ENCODE assay signal across 25 cellular contexts in the genomic region with DNA sequence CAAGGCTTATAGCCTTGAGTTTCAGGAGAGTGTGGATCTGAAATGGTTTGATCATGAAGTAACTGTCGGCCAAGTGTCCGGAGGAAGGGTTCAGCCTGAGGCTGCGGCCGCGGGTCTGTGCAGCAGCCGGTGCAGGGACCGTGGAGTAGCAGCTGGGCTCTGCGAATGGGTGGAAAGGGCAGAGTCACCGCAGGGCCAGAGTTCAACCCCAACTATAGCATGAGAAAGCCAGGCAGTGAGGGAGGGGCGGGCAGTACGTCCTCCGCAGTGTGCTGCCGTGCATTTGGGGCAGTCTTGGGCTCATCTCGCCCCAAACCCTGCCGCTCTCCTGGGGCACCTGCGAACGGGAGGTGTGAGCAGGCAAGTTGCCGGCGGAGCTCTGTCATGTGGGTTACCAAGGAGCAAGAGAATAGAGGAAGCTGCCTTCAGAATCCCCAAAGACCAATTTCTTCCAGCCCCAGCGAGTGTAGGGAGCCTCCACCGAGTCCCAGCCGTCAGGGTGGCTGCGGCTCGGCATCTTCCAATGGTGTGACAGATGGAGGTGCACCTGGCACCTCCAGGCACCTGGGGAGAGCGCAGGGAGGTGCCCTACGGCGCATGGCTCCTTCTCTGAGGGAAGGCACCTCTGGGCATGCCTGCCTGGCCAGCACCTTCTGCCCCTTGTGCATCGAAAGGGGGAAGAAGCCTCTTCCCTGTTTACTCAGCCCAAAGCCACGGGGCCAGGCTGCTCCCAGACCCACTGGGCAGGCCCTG.
DNase-seq lines count a peak whose midpoint lies in the region; ATAC-seq, FAIRE-seq and TF ChIP-seq lines count a peak whose summit lies in the region.
"Had no signal": no experiment of that assay in that cellular context is flagged by ENCODE, and none has a peak within 500 bp of the region (broad histone marks: within the 10 kb centered on the region; RNA-seq: fewer than 3 reads in every experiment).

No MANE protein-coding gene starts in this region.

- H3K4me1 Mint-ChIP-seq in brain = peaks cover 53% of the 10 kb centered on the region

- in situ Hi-C loops in HepG2 (cut with HindIII; ENCODE audit: extremely low pct_ligation_motif_present, low pct_unique_long_range_greater_than_20kb) = loop anchor here (25.0 kb wide), 1 partner anchor 320 kb away; no protein-coding TSS in a partner anchor

- peak overlapping the region in 1 of 5 experiments; percentile 36 for H3K4me3 Mint-ChIP-seq in brain
- H3K4me3 Mint-ChIP-seq: H9 had no signal

- peaks cover 7 to 67% of the 10 kb centered on the region in 2 experiments for H3K27me3 ChIP-seq in HepG2 (ENCODE audit: control insufficient read depth in 1 of 2, insufficient read depth in 2 of 2, low read length in 2 of 2)
- peaks cover 0 to 3% of the 10 kb centered on the region in 2 donors for H3K27me3 ChIP-seq in small intestine (ENCODE audit: control insufficient read depth in 2 of 2, insufficient read depth in 2 of 2, low read length in 2 of 2)

- no peak for TF ChIP-seq POLR2A in HepG2 (IDR thresholded peaks at IDR 0.05; ENCODE audit: insufficient read depth in 1 of 2, low read depth in 2 of 2, low read length in 2 of 2)

- no peaks in the 10 kb centered on the region for H3K36me3 Mint-ChIP-seq in brain

- no peak overlapping the region for H2AFZ ChIP-seq in HepG2 (ENCODE audit: low read length)
- H2AFZ ChIP-seq: GM23248 had no signal

- TF ChIP-seq CTCF in brain (conservative IDR thresholded peaks at IDR 0.05) (no peak), HepG2 (CRISPR knock-in tag; IDR thresholded peaks at IDR 0.05) (no peak)

- H4K20me1 ChIP-seq in HepG2 (ENCODE audit: insufficient read depth, low read length) = no peaks in the 10 kb centered on the region

- H3K9me3 ChIP-seq in HepG2 (ENCODE audit: low read length) (no peaks in the 10 kb centered on the region), small intestine (ENCODE audit: control insufficient read depth, low read depth) (no peaks in the 10 kb centered on the region)

- peaks cover 0 to 2% (median 0%) of the 10 kb centered on the region in 5 experiments for H3K9me3 Mint-ChIP-seq in brain

- peak; percentile 97 for ATAC-seq in HepG2
- no peak for ATAC-seq in HG02981 (IDR thresholded peaks at IDR 0.05; ENCODE audit: unreplicated experiment)
- ATAC-seq: Panc1 had no signal

- peak overlapping the region; percentile 91 for H3K4me2 ChIP-seq in HepG2 (ENCODE audit: low read depth, low read length)
- H3K4me2 ChIP-seq: KMS-11 had no signal

- CTCF ChIA-PET in HepG2 (lab: Yijun Ruan, JAX; ENCODE audit: low intra/inter-chr PET ratio, low total read pairs) = no interaction called here

- 2% methylated on average over 16 of the region's 29 CpGs for WGBS in HepG2 (ENCODE audit: low lambda C conversion rate)
- 24 to 66% (median 52%) methylated on average over 29 of the region's 29 CpGs for WGBS in small intestine, 3 donors

- intact Hi-C loops in HepG2 (cut with micrococcal nuclease; ENCODE audit: unreplicated experiment) = no loop called here

- no peaks in the 10 kb centered on the region for H3K79me2 ChIP-seq in HepG2 (ENCODE audit: insufficient read depth, low read length)

- no peak overlapping the region for H3K9ac ChIP-seq in HepG2 (ENCODE audit: insufficient read depth, low read depth, low read length)
- H3K9ac ChIP-seq: GM23248, KMS-11 had no signal

- TF ChIP-seq EP300 in HepG2 (IDR thresholded peaks at IDR 0.05; ENCODE audit: low read depth in 2 of 2, low read length in 2 of 2) = no peak
- no peak for TF ChIP-seq EP300 in HepG2 (CRISPR knock-in tag; IDR thresholded peaks at IDR 0.05; ENCODE audit: borderline replicate concordance)

- peaks cover 32% of the 10 kb centered on the region for H3K4me1 ChIP-seq in HepG2 (ENCODE audit: insufficient read depth, low read length)
- peaks cover 0 to 3% of the 10 kb centered on the region in 2 donors for H3K4me1 ChIP-seq in small intestine (ENCODE audit: control insufficient read depth in 2 of 2, insufficient read depth in 1 of 2, low read depth in 1 of 2, low read length in 1 of 2)

- no peak for TF ChIP-seq RAD21 in HepG2 (CRISPR knock-in tag; IDR thresholded peaks at IDR 0.05)

- BruUV-seq in HepG2 (replicated peaks; lab: Mats Ljungman, UMichigan) = no TSS peak

- H3K36me3 ChIP-seq in HepG2 (replicated peaks in 1 of 2; ENCODE audit: control insufficient read depth in 1 of 2, insufficient read depth in 2 of 2, low read length in 2 of 2) (no peaks in the 10 kb centered on the region), small intestine (ENCODE audit: control insufficient read depth in 2 of 2, insufficient read depth in 2 of 2, low read length in 2 of 2) (no peaks in the 10 kb centered on the region)

- H3K27ac ChIP-seq in HepG2 (ENCODE audit: extremely low read length, insufficient read depth, low read length) (no peak overlapping the region), small intestine (ENCODE audit: low read depth in 1 of 2, low read length in 1 of 2) (no peak overlapping the region)
- H3K27ac ChIP-seq: GM23248, KMS-11, RWPE1 had no signal

- peak in 2 of 3 experiments; percentile 33 to 36 for DNase-seq in NCI-H1417 (lab: John Stamatoyannopoulos, UW)
- DNase-seq in NCI-H1417 treated with DMSO at 0.1 percent for 48 hours (lab: John Stamatoyannopoulos, UW) = no peak
- peak; percentile 18 for DNase-seq in HepG2 (ENCODE audit: low spot score)
- DNase-seq in small intestine = peak; percentile 40
- no peak for DNase-seq in AG08396 (ENCODE audit: low spot score)
- DNase-seq in OCI-M1 (lab: John Stamatoyannopoulos, UW) = no peak
- DNase-seq: 8988T, ACHN, DMS153, GM23248, H9, MM.1S, NCI-H1092, NCI-H1436 treated with DMSO at 0.1 percent for 48 hours, NCI-H187 treated with DMSO at 0.1 percent for 48 hours, NCI-H446, NCI-H524 treated with DMSO at 0.1 percent for 48 hours, SHP77 treated with DMSO at 0.1 percent for 48 hours had no signal

- H3K4me3 ChIP-seq in HepG2 (replicated peaks in 1 of 3; ENCODE audit: insufficient read depth in 1 of 3, low read depth in 2 of 3, low read length in 3 of 3) (peak overlapping the region; percentile 6 to 62 (median 32); a peak in 5 of 6 replicates), small intestine (ENCODE audit: low read depth in 1 of 2, low read length in 2 of 2) (no peak overlapping the region)
- H3K4me3 ChIP-seq: GM23248 had no signal

- no peaks in the 10 kb centered on the region for H3K27me3 Mint-ChIP-seq in brain

- POLR2A ChIA-PET in HepG2 (lab: Yijun Ruan, JAX) = no interaction called here

- no peak for FAIRE-seq in HepG2 (lab: Jason Lieb, UNC)
- FAIRE-seq in small intestine (lab: Jason Lieb, UNC) = no peak
- FAIRE-seq: GM18507, HTR-8/SVneo had no signal

- H3K27ac Mint-ChIP-seq in brain = peak overlapping the region in 4 of 5 experiments; percentile 42 to 86 (median 78)
- H3K27ac Mint-ChIP-seq: H9 had no signal

TF ChIP-seq in HepG2, 621 proteins besides CTCF, POLR2A, EP300 and RAD21 (continues in another document):
- TF ChIP-seq DNMT1 (CRISPR knock-in tag; IDR thresholded peaks at IDR 0.05) (0 out of 2 replicates have a peak, but pooled peaks have one; percentile 16), KMT2B (CRISPR knock-in tag; IDR thresholded peaks at IDR 0.05) (no peak), RXRA (CRISPR knock-in tag; IDR thresholded peaks at IDR 0.05) (0 out of 2 replicates have a peak, but pooled peaks have one; percentile 25), HNF4G (IDR thresholded peaks at IDR 0.05; ENCODE audit: borderline replicate concordance, low read depth, low read length) (peak; percentile 44; the same call in 1 of the 2 replicates), HNF4G (CRISPR knock-in tag; IDR thresholded peaks at IDR 0.05; ENCODE audit: borderline replicate concordance, low read depth) (no peak), ZBTB7A (CRISPR knock-in tag; IDR thresholded peaks at IDR 0.05) (0 out of 2 replicates have a peak, but pooled peaks have one; percentile 49), PHF20 (CRISPR knock-in tag; IDR thresholded peaks at IDR 0.05) (no peak), ZMYM2 (CRISPR knock-in tag; IDR thresholded peaks at IDR 0.05) (0 out of 2 replicates have a peak, but pooled peaks have one; percentile 18), MAZ (IDR thresholded peaks at IDR 0.05; ENCODE audit: borderline replicate concordance, low read depth, low read length) (no peak), MAZ (CRISPR knock-in tag; IDR thresholded peaks at IDR 0.05; ENCODE audit: low read depth) (0 out of 2 replicates have a peak, but pooled peaks have one; percentile 42), ZFP36L1 (CRISPR knock-in tag; IDR thresholded peaks at IDR 0.05) (no peak), SALL1 (CRISPR knock-in tag; IDR thresholded peaks at IDR 0.05) (peak; percentile 33; the same call in 1 of the 2 replicates), CBFB (CRISPR knock-in tag; IDR thresholded peaks at IDR 0.05) (peak; percentile 33; the same call in 1 of the 2 replicates), SAP130 (CRISPR knock-in tag; IDR thresholded peaks at IDR 0.05; ENCODE audit: low read depth) (peak; percentile 19; the same call in 1 of the 2 replicates), ZNF251 (CRISPR knock-in tag; IDR thresholded peaks at IDR 0.05) (no peak), UBTF (CRISPR knock-in tag; IDR thresholded peaks at IDR 0.05) (peak; percentile 65)
- TF ChIP-seq, protein P1, sequence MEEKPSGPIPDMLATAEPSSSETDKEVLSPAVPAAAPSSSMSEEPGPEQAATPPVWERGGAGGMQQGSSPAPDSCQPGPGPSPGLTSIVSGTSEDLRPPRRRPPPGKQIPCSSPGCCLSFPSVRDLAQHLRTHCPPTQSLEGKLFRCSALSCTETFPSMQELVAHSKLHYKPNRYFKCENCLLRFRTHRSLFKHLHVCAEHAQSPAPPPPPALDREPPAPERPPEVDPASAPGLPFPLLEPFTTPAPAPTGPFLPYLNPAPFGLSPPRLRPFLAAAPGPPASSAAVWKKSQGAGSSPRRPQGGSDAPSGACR (CRISPR knock-in tag; IDR thresholded peaks at IDR 0.05) = no peak

Comparison
In these comparisons a context has a peak if more than half of its experiments do, and no peak if none do; other contexts are left out.
1. DNase-seq: peak in NCI-H1417 (2 of 3), HepG2 (single experiment) and small intestine (single experiment); none in NCI-H1417 treated with DMSO at 0.1 percent for 48 hours (single experiment), AG08396 (single experiment) and OCI-M1 (single experiment).
2. H3K4me3 ChIP-seq: peak in HepG2 (3 of 3); none in small intestine (0 of 2).